23 cellular contexts compared by ENCODE assay signal in genomic region chr7:120588411-120588810, GRCh38.
"Had no signal": no experiment of that assay in that cellular context is flagged by ENCODE, and none has a peak within 500 bp of the region (broad histone marks: within the 10 kb centered on the region; RNA-seq: fewer than 3 reads in every experiment).

No MANE protein-coding gene starts in this region.

- H3K36me3 ChIP-seq: gastroesophageal sphincter, heart left ventricle, transverse colon, uterus had no signal

- H3K4me3 ChIP-seq: dorsolateral prefrontal cortex, gastroesophageal sphincter, heart left ventricle, skin epidermis, transverse colon, uterus had no signal

- H3K36me3 Mint-ChIP-seq: brain, natural killer cell had no signal

- H3K27me3 ChIP-seq: dorsolateral prefrontal cortex, gastroesophageal sphincter, heart left ventricle, transverse colon, uterus had no signal

- H3K27me3 Mint-ChIP-seq: activated CD4-positive, alpha-beta memory T cell treated with anti-CD3 and anti-CD28 coated beads, Interleukin-2, amount 10 ng/mL, durations not matched to agents 7 days and 5 days; activated T-helper 17 cell treated with anti-CD3 and anti-CD28 coated beads, Interleukin-2, amount 50 U/mL, for 72 hours; brain; progenitor cell of endocrine pancreas; stimulated activated naive CD8-positive, alpha-beta T cell treated with anti-CD3 and anti-CD28 coated beads, Interleukin-15, Interleukin-2, amounts not matched to agents 100 ng/mL and 50 ng/mL, for 24 hours had no signal

- H3K27ac Mint-ChIP-seq: activated CD4-positive, alpha-beta memory T cell treated with anti-CD3 and anti-CD28 coated beads, Interleukin-2, amount 10 ng/mL, durations not matched to agents 7 days and 5 days; activated T-helper 17 cell treated with anti-CD3 and anti-CD28 coated beads, Interleukin-2, amount 50 U/mL, for 72 hours; natural killer cell; progenitor cell of endocrine pancreas; stimulated activated naive CD8-positive, alpha-beta T cell treated with anti-CD3 and anti-CD28 coated beads, Interleukin-15, Interleukin-2, amounts not matched to agents 100 ng/mL and 50 ng/mL, for 24 hours had no signal

- H3K4me1 Mint-ChIP-seq: activated CD4-positive, alpha-beta memory T cell treated with anti-CD3 and anti-CD28 coated beads, Interleukin-2, amount 10 ng/mL, durations not matched to agents 7 days and 5 days; activated T-helper 17 cell treated with anti-CD3 and anti-CD28 coated beads, Interleukin-2, amount 50 U/mL, for 72 hours; natural killer cell had no signal

- H3K4me3 Mint-ChIP-seq: activated CD4-positive, alpha-beta memory T cell treated with anti-CD3 and anti-CD28 coated beads, Interleukin-2, amount 10 ng/mL, durations not matched to agents 7 days and 5 days; activated T-helper 17 cell treated with anti-CD3 and anti-CD28 coated beads, Interleukin-2, amount 50 U/mL, for 72 hours; brain; natural killer cell; stimulated activated naive CD8-positive, alpha-beta T cell treated with anti-CD3 and anti-CD28 coated beads, Interleukin-15, Interleukin-2, amounts not matched to agents 100 ng/mL and 50 ng/mL, for 24 hours had no signal

- H3K4me1 ChIP-seq: gastroesophageal sphincter, heart left ventricle, transverse colon, uterus had no signal

- ATAC-seq: activated T-helper 17 cell treated with anti-CD3 and anti-CD28 coated beads, Interleukin-2, amount 50 U/mL, for 72 hours; gastroesophageal sphincter; heart left ventricle; left ventricle myocardium superior; natural killer cell had no signal

- DNase-seq: activated CD4-positive, alpha-beta memory T cell treated with anti-CD3 and anti-CD28 coated beads, Interleukin-2, amount 10 ng/mL, durations not matched to agents 7 days and 5 days; activated CD4-positive, alpha-beta T cell treated with anti-CD3 and anti-CD28 coated beads for 48 hours; activated CD4-positive, CD25-positive, alpha-beta regulatory T cell; activated naive CD4-positive, alpha-beta T cell treated with Interleukin-2 at 50 U/mL for 16 hours; activated T-cell treated with anti-CD3 and anti-CD28 coated beads, Interleukin-2, amount 50 U/mL, for 1 hour; dorsolateral prefrontal cortex; heart left ventricle; kidney; left ventricle myocardium superior; natural killer cell; occipital lobe; stimulated activated CD4-positive, alpha-beta T cell treated with anti-CD3 and anti-CD28 coated beads, Interleukin-15, amount 100 ng/mL, for 24 hours; stimulated activated CD4-positive, alpha-beta T cell treated with anti-CD3 and anti-CD28 coated beads, Interleukin-2, amount 100 ng/mL, for 48 hours; T-helper 1 cell; T-helper 9 cell; transverse colon; uterus had no signal

- H3K9me3 Mint-ChIP-seq: activated CD4-positive, alpha-beta memory T cell treated with anti-CD3 and anti-CD28 coated beads, Interleukin-2, amount 10 ng/mL, durations not matched to agents 7 days and 5 days; brain had no signal

- H3K27ac ChIP-seq: gastroesophageal sphincter, heart left ventricle, skin epidermis, transverse colon, uterus had no signal

- H3K9me3 ChIP-seq: gastroesophageal sphincter, heart left ventricle, transverse colon, uterus had no signal
